In the genomic region with DNA sequence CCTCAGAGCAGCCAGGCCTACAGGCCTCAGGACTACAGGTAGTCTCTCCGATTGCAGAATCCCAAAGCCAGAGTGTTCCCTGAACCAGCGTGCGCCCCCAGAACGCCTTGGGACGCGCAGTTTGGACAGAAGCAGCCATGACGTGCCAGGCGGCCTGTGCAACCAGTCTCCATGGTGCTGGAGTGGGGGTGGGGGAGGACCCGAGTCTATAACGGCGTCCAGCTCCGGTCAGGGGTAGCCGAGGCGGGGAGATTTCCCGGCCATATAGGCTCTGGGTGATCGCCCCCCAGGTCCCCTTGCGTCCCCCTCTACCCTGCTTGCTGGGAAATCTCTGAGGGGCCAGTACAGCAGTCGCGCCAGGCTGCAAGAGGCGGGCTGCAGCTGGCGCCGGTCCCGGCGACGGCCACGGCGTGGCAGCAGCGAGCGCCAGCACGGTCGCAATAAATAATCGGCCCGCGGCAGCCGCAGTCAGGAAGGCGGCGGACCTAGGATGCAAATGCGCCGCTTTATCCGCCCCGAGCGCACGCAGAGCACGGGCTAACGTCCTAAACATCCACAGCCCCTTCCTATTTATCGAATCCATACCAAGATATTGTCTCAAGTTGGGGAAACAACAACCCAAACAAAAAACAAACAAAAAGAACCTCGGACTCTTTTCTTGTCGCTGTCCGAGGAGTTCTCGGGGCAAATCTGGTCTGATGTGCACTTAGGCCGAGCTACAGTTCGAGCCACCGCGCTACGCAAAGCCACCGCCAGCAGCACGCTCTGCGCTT, we compare ENCODE assay signal across 8 cellular contexts. TPM values are rescaled to one million over a fixed set of nuclear protein-coding genes. Genes with fewer than 3 reads are reported as not detected.
DNase-seq lines count a peak whose midpoint lies in the region; ATAC-seq, FAIRE-seq and TF ChIP-seq lines count a peak whose summit lies in the region.

No MANE protein-coding gene starts in this region.

- peak; percentile 64 for ATAC-seq in Right ventricle myocardium inferior

- FAIRE-seq in D721Med (lab: Jason Lieb, UNC) (no peak), HTR-8/SVneo (lab: Jason Lieb, UNC) (peak; percentile 86)

- peaks cover 100% of the 10 kb centered on the region for H3K27me3 Mint-ChIP-seq in activated naive CD4-positive, alpha-beta T cell treated with anti-CD3 and anti-CD28 coated beads, Interleukin-2, amount 10 ng/mL, durations not matched to agents 7 days and 5 days

- peaks cover 1% of the 10 kb centered on the region for H3K9me3 Mint-ChIP-seq in activated naive CD4-positive, alpha-beta T cell treated with anti-CD3 and anti-CD28 coated beads, Interleukin-2, amount 10 ng/mL, durations not matched to agents 7 days and 5 days

- CTCF ChIA-PET in activated naive CD4-positive, alpha-beta T cell treated with anti-CD3 and anti-CD28 coated beads, Interleukin-2, amount 10 ng/mL, durations not matched to agents 7 days and 5 days (lab: Charles Lee), result interaction anchor here (0.8 to 2.0 kb wide), 8 partner anchors 11 to 470 kb away, joined by 3 to 15 read pairs (median 4); a partner anchor contains a TSS

- peak; percentile 86 for DNase-seq in D721Med (ENCODE audit: insufficient read length, low spot score)
- DNase-seq in GM20000 (ENCODE audit: low spot score), result peak; percentile 92
- no peak for DNase-seq in HTR-8/SVneo (ENCODE audit: insufficient read length, low spot score)
- DNase-seq in RPMI7951 (ENCODE audit: low read depth), result peak; percentile 89
- DNase-seq in activated naive CD4-positive, alpha-beta T cell treated with anti-CD3 and anti-CD28 coated beads, Interleukin-2, amount 10 ng/mL, durations not matched to agents 7 days and 5 days, result peak; percentile 63
- peak; percentile 83 for DNase-seq in Right ventricle myocardium inferior (ENCODE audit: missing footprints)
- peak in 7 of 10 donors; percentile 28 to 85 (median 52) for DNase-seq in posterior cingulate gyrus
- DNase-seq in NCI-H2029 (lab: John Stamatoyannopoulos, UW), result no peak

- H3K27ac Mint-ChIP-seq in activated naive CD4-positive, alpha-beta T cell treated with anti-CD3 and anti-CD28 coated beads, Interleukin-2, amount 10 ng/mL, durations not matched to agents 7 days and 5 days, result no peak overlapping the region

- peak overlapping the region; percentile 54 for H3K4me3 Mint-ChIP-seq in activated naive CD4-positive, alpha-beta T cell treated with anti-CD3 and anti-CD28 coated beads, Interleukin-2, amount 10 ng/mL, durations not matched to agents 7 days and 5 days

- peaks cover 1% of the 10 kb centered on the region for H3K36me3 Mint-ChIP-seq in activated naive CD4-positive, alpha-beta T cell treated with anti-CD3 and anti-CD28 coated beads, Interleukin-2, amount 10 ng/mL, durations not matched to agents 7 days and 5 days

- H3K4me1 Mint-ChIP-seq in activated naive CD4-positive, alpha-beta T cell treated with anti-CD3 and anti-CD28 coated beads, Interleukin-2, amount 10 ng/mL, durations not matched to agents 7 days and 5 days, result peaks cover 27% of the 10 kb centered on the region

- TF ChIP-seq CTCF in D721Med (IDR thresholded peaks at IDR 0.05; ENCODE audit: insufficient read depth, missing control alignments) (peak; percentile 73), GM20000 (IDR thresholded peaks at IDR 0.05; ENCODE audit: extremely low read depth, missing control alignments) (peak; percentile 97)

- intact Hi-C loops in Right ventricle myocardium inferior (cut with DNase I), result no loop called here
- intact Hi-C loops in posterior cingulate gyrus (cut with DNase I), result no loop called here

RNA-seq across cellular contexts. Expression of a gene that starts 1.6 kb away (rescaled TPM):
- total RNA-seq in RPMI7951 (2014; rRNA removed; shearing (Covaris generic)), result 0.98 and 4.7 TPM in 2 replicates
- not detected for total RNA-seq in Right ventricle myocardium inferior

RNA-seq across cellular contexts. Expression of a gene that starts 3.2 kb away (rescaled TPM):
- 1.8 and 7.2 TPM in 2 replicates for total RNA-seq in RPMI7951 (2014; rRNA removed; shearing (Covaris generic))
- not detected for total RNA-seq in Right ventricle myocardium inferior

RNA-seq across cellular contexts. Expression of a gene that starts 5.7 kb away (rescaled TPM):
- total RNA-seq in RPMI7951 (2014; rRNA removed; shearing (Covaris generic)), result 16.4 and 19.7 TPM in 2 replicates
- total RNA-seq in Right ventricle myocardium inferior, result not detected

RNA-seq across cellular contexts. Expression of a gene that starts 7.3 kb away (rescaled TPM):
- 4.7 and 5.6 TPM in 2 replicates for total RNA-seq in RPMI7951 (2014; rRNA removed; shearing (Covaris generic))
- total RNA-seq in Right ventricle myocardium inferior, result not detected

RNA-seq across cellular contexts. Expression of a gene that starts 14.6 kb away (rescaled TPM):
- 0.12 TPM in 1 of 2 replicates, not detected in the other for total RNA-seq in RPMI7951 (2014; rRNA removed; shearing (Covaris generic))
- total RNA-seq in Right ventricle myocardium inferior, result not detected

Comparison
In these comparisons a context has a peak if more than half of its experiments do, and no peak if none do; other contexts are left out.
1. DNase-seq: peak in D721Med (single experiment), GM20000 (single experiment), RPMI7951 (single experiment), activated naive CD4-positive, alpha-beta T cell treated with anti-CD3 and anti-CD28 coated beads, Interleukin-2, amount 10 ng/mL, durations not matched to agents 7 days and 5 days (single experiment), Right ventricle myocardium inferior (single experiment) and posterior cingulate gyrus (7 of 10); none in HTR-8/SVneo (single experiment) and NCI-H2029 (single experiment).
2. RNA of a gene that starts 5.7 kb away (total RNA-seq): 16.4 to 19.7 TPM in RPMI7951; not detected in Right ventricle myocardium inferior (single experiment); every median in the first group is over 10 times any median in the second.